ENCODE assay signal across 32 cellular contexts in the genomic region with DNA sequence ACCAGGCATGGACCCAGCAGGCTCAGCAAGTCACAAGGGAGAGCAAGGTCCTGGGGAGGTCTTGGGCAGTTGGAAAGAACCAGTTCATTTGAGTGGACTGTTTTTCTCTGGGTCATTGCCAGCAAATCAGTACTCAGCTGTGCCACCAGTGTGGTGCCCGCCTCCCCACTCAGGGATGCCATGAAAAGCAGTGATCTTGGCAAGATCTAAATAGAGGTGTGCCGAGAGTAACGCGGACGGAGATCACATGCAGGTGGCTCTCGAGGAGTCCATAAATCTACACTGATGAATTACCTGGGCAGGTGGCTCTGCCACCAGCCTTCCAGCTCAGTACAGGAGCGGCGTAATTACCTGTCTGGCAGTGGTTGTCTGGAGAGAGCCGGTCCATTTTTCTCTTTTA.
DNase-seq lines count a peak whose midpoint lies in the region; ATAC-seq lines count a peak whose summit lies in the region.
"Had no signal": no experiment of that assay in that cellular context is flagged by ENCODE, and none has a peak within 500 bp of the region (broad histone marks: within the 10 kb centered on the region; RNA-seq: fewer than 3 reads in every experiment).

No MANE protein-coding gene starts in this region.

- H3K27ac Mint-ChIP-seq in activated T-cell treated with anti-CD3 and anti-CD28 coated beads, Interleukin-2, amount 50 U/mL, for 72 hours = no peak overlapping the region
- H3K27ac Mint-ChIP-seq: activated CD4-positive, alpha-beta T cell treated with anti-CD3 and anti-CD28 coated beads, Interleukin-2, amount 10 ng/mL, durations not matched to agents 24 days and 14 days; activated naive CD8-positive, alpha-beta T cell treated with anti-CD3 and anti-CD28 coated beads for 36 hours; B cell; CD4-positive, alpha-beta memory T cell; immature natural killer cell; natural killer cell; progenitor cell of endocrine pancreas; WTC11 had no signal

- H3K4me1 Mint-ChIP-seq in activated T-cell treated with anti-CD3 and anti-CD28 coated beads, Interleukin-2, amount 50 U/mL, for 72 hours (ENCODE audit: low read depth) = no peaks in the 10 kb centered on the region
- H3K4me1 Mint-ChIP-seq: activated CD4-positive, alpha-beta T cell treated with anti-CD3 and anti-CD28 coated beads, Interleukin-2, amount 10 ng/mL, durations not matched to agents 24 days and 14 days; activated naive CD8-positive, alpha-beta T cell treated with anti-CD3 and anti-CD28 coated beads for 36 hours; B cell; CD4-positive, alpha-beta memory T cell; immature natural killer cell; natural killer cell had no signal

- no peaks in the 10 kb centered on the region for H3K9me3 Mint-ChIP-seq in activated T-cell treated with anti-CD3 and anti-CD28 coated beads, Interleukin-2, amount 50 U/mL, for 72 hours
- H3K9me3 Mint-ChIP-seq: activated CD4-positive, alpha-beta T cell treated with anti-CD3 and anti-CD28 coated beads, Interleukin-2, amount 10 ng/mL, durations not matched to agents 24 days and 14 days; activated naive CD8-positive, alpha-beta T cell treated with anti-CD3 and anti-CD28 coated beads for 36 hours; CD4-positive, alpha-beta memory T cell; immature natural killer cell; natural killer cell; WTC11 had no signal

- H3K36me3 Mint-ChIP-seq in activated T-cell treated with anti-CD3 and anti-CD28 coated beads, Interleukin-2, amount 50 U/mL, for 72 hours (ENCODE audit: insufficient read depth in 2 of 2) = no peaks in the 10 kb centered on the region
- H3K36me3 Mint-ChIP-seq: activated naive CD8-positive, alpha-beta T cell treated with anti-CD3 and anti-CD28 coated beads for 36 hours; CD4-positive, alpha-beta memory T cell; immature natural killer cell; natural killer cell; WTC11 had no signal

- peak; percentile 99 for DNase-seq in DMS153 treated with DMSO at 0.1 percent for 48 hours (lab: John Stamatoyannopoulos, UW; ENCODE audit: unreplicated experiment)
- DNase-seq in NCI-H1417 (lab: John Stamatoyannopoulos, UW) = peak; percentile 79 to 94 (median 92)
- peak; percentile 81 for DNase-seq in NCI-H2107 (lab: John Stamatoyannopoulos, UW)
- peak; percentile 38 for DNase-seq in NCI-H774 (lab: John Stamatoyannopoulos, UW)
- no peak for DNase-seq in cerebellar cortex (ENCODE audit: low spot score)
- DNase-seq in T-helper 1 cell = no peak
- no peak for DNase-seq in activated T-cell treated with anti-CD3 and anti-CD28 coated beads, Interleukin-2, amount 50 U/mL, for 72 hours
- DNase-seq: activated CD4-positive, alpha-beta T cell treated with anti-CD3 and anti-CD28 coated beads, Interleukin-2, amount 10 ng/mL, durations not matched to agents 24 days and 14 days; activated effector memory CD4-positive, alpha-beta T cell treated with anti-CD3 and anti-CD28 coated beads, Interleukin-2, amount 50 U/mL, for 16 hours; activated naive CD8-positive, alpha-beta T cell treated with anti-CD3 and anti-CD28 coated beads for 36 hours; activated T-cell treated with anti-CD3 and anti-CD28 coated beads, Interleukin-2, amount 50 U/mL, for 1 hour; anterior cingulate cortex; CD4-positive, alpha-beta memory T cell; DMS 273 treated with DMSO at 0.1 percent for 48 hours; hippocampal formation; immature natural killer cell; KG1; left cardiac atrium; mucosa of descending colon; natural killer cell; NCI-H1694; nucleus accumbens; right lobe of liver; stimulated activated CD4-positive, alpha-beta T cell treated with anti-CD3 and anti-CD28 coated beads, Interleukin-12 subunit alpha, Interleukin-12 subunit beta, amount 100 ng/mL, for 4 hours; stimulated activated CD4-positive, alpha-beta T cell treated with anti-CD3 and anti-CD28 coated beads, Interleukin-2, amount 100 ng/mL, for 48 hours; trophoblast cell had no signal

- ATAC-seq in GM21367 (IDR thresholded peaks at IDR 0.05; ENCODE audit: unreplicated experiment) = no peak
- no peak for ATAC-seq in activated T-cell treated with anti-CD3 and anti-CD28 coated beads, Interleukin-2, amount 50 U/mL, for 72 hours (replicated peaks in 1 of 2)
- ATAC-seq: gastroesophageal sphincter, HCT116, left cardiac atrium, mucosa of descending colon, natural killer cell, right lobe of liver, WTC11 had no signal

- H3K27me3 Mint-ChIP-seq in activated T-cell treated with anti-CD3 and anti-CD28 coated beads, Interleukin-2, amount 50 U/mL, for 72 hours (ENCODE audit: low read depth) = peaks cover 8% of the 10 kb centered on the region
- H3K27me3 Mint-ChIP-seq: activated CD4-positive, alpha-beta T cell treated with anti-CD3 and anti-CD28 coated beads, Interleukin-2, amount 10 ng/mL, durations not matched to agents 24 days and 14 days; activated naive CD8-positive, alpha-beta T cell treated with anti-CD3 and anti-CD28 coated beads for 36 hours had no signal

- no peak overlapping the region for H3K4me3 Mint-ChIP-seq in activated T-cell treated with anti-CD3 and anti-CD28 coated beads, Interleukin-2, amount 50 U/mL, for 72 hours
- H3K4me3 Mint-ChIP-seq: activated CD4-positive, alpha-beta T cell treated with anti-CD3 and anti-CD28 coated beads, Interleukin-2, amount 10 ng/mL, durations not matched to agents 24 days and 14 days; activated naive CD8-positive, alpha-beta T cell treated with anti-CD3 and anti-CD28 coated beads for 36 hours; B cell; CD4-positive, alpha-beta memory T cell; immature natural killer cell; natural killer cell; WTC11 had no signal

Comparison
In these comparisons a context has a peak if more than half of its experiments do, and no peak if none do; other contexts are left out.
1. DNase-seq: peak in DMS153 treated with DMSO at 0.1 percent for 48 hours (single experiment), NCI-H1417 (3 of 3), NCI-H2107 (single experiment) and NCI-H774 (single experiment); none in cerebellar cortex (single experiment), T-helper 1 cell (0 of 5) and activated T-cell treated with anti-CD3 and anti-CD28 coated beads, Interleukin-2, amount 50 U/mL, for 72 hours (0 of 2).